8 cellular contexts compared by ENCODE assay signal in genomic region chr14:77140937-77141591, GRCh38. TPM values are rescaled to one million over a fixed set of nuclear protein-coding genes. Genes with fewer than 3 reads are reported as not detected.
DNase-seq lines count a peak whose midpoint lies in the region; ATAC-seq and TF ChIP-seq lines count a peak whose summit lies in the region.

No MANE protein-coding gene starts in this region.

- CTCF ChIA-PET in activated naive CD4-positive, alpha-beta T cell treated with anti-CD3 and anti-CD28 coated beads, Interleukin-2, amount 10 ng/mL, durations not matched to agents 7 days and 5 days (lab: Charles Lee), result interaction anchor here (3.0 to 4.2 kb wide), 2 partner anchors 11 to 174 kb away, joined by 17 to 24 read pairs; no protein-coding TSS in a partner anchor

- TF ChIP-seq POLR2A in stomach (IDR thresholded peaks at IDR 0.05), result no peak

- H3K4me1 ChIP-seq in BLaER1 treated with 17β-estradiol and CSF1 and Interleukin-3, amounts not matched to agents 10 nM and 100 nM, result peaks cover 17 to 27% (median 25%) of the 10 kb centered on the region in 10 experiments
- peaks cover 50% of the 10 kb centered on the region for H3K4me1 ChIP-seq in HUES48 (ENCODE audit: control insufficient read depth, insufficient read depth, low read length)
- peaks cover 23 to 31% (median 26%) of the 10 kb centered on the region in 4 donors for H3K4me1 ChIP-seq in stomach

- no peak overlapping the region for H3K27ac ChIP-seq in BLaER1 treated with 17β-estradiol and CSF1 and Interleukin-3, amounts not matched to agents 10 nM and 100 nM
- H3K27ac ChIP-seq in HUES48 (ENCODE audit: low read depth, low read length) (no peak overlapping the region), stomach (no peak overlapping the region)

- no peaks in the 10 kb centered on the region for H3K9me3 Mint-ChIP-seq in activated naive CD8-positive, alpha-beta T cell treated with anti-CD3 and anti-CD28 coated beads, Interleukin-2, amount 50 U/mL, for 24 hours
- H3K9me3 Mint-ChIP-seq in activated naive CD4-positive, alpha-beta T cell treated with anti-CD3 and anti-CD28 coated beads, Interleukin-2, amount 10 ng/mL, durations not matched to agents 7 days and 5 days, result no peaks in the 10 kb centered on the region

- peak; percentile 32 for DNase-seq in activated naive CD8-positive, alpha-beta T cell treated with anti-CD3 and anti-CD28 coated beads, Interleukin-2, amount 50 U/mL, for 24 hours
- DNase-seq in stomach, result no peak
- no peak for DNase-seq in DMS153 treated with DMSO at 0.1 percent for 48 hours (lab: John Stamatoyannopoulos, UW; ENCODE audit: unreplicated experiment)
- no peak for DNase-seq in activated naive CD4-positive, alpha-beta T cell treated with anti-CD3 and anti-CD28 coated beads, Interleukin-2, amount 10 ng/mL, durations not matched to agents 7 days and 5 days

- no peak overlapping the region for H3K4me3 Mint-ChIP-seq in activated naive CD8-positive, alpha-beta T cell treated with anti-CD3 and anti-CD28 coated beads, Interleukin-2, amount 50 U/mL, for 24 hours
- no peak overlapping the region for H3K4me3 Mint-ChIP-seq in activated naive CD4-positive, alpha-beta T cell treated with anti-CD3 and anti-CD28 coated beads, Interleukin-2, amount 10 ng/mL, durations not matched to agents 7 days and 5 days

- TF ChIP-seq EP300 in stomach (IDR thresholded peaks at IDR 0.05), result no peak

- H3K27me3 ChIP-seq in BLaER1 treated with 17β-estradiol and CSF1 and Interleukin-3, amounts not matched to agents 10 nM and 100 nM, result peaks cover 85 to 98% (median 91%) of the 10 kb centered on the region in 11 experiments
- H3K27me3 ChIP-seq in HUES48 (ENCODE audit: control insufficient read depth, insufficient read depth, low read length), result peaks cover 18% of the 10 kb centered on the region
- peaks cover 18 to 100% (median 82%) of the 10 kb centered on the region in 3 donors for H3K27me3 ChIP-seq in stomach

- peak overlapping the region; percentile 54 to 70 (median 64) for H3K4me3 ChIP-seq in BLaER1 treated with 17β-estradiol and CSF1 and Interleukin-3, amounts not matched to agents 10 nM and 100 nM
- H3K4me3 ChIP-seq in HUES48 (ENCODE audit: low read depth, low read length) (peak overlapping the region; percentile 72), iPS-18c (ENCODE audit: insufficient read depth, low read depth, low read length) (peak overlapping the region; percentile 77), stomach (peak overlapping the region; percentile 36 to 51 (median 43))

- H3K36me3 Mint-ChIP-seq in activated naive CD8-positive, alpha-beta T cell treated with anti-CD3 and anti-CD28 coated beads, Interleukin-2, amount 50 U/mL, for 24 hours (ENCODE audit: low read depth), result no peaks in the 10 kb centered on the region
- H3K36me3 Mint-ChIP-seq in activated naive CD4-positive, alpha-beta T cell treated with anti-CD3 and anti-CD28 coated beads, Interleukin-2, amount 10 ng/mL, durations not matched to agents 7 days and 5 days, result no peaks in the 10 kb centered on the region

- intact Hi-C loops in stomach (cut with DNase I; ENCODE audit: low total_unique reads), result no loop called here

- peaks cover 18% of the 10 kb centered on the region for H3K4me1 Mint-ChIP-seq in activated naive CD8-positive, alpha-beta T cell treated with anti-CD3 and anti-CD28 coated beads, Interleukin-2, amount 50 U/mL, for 24 hours
- H3K4me1 Mint-ChIP-seq in activated naive CD4-positive, alpha-beta T cell treated with anti-CD3 and anti-CD28 coated beads, Interleukin-2, amount 10 ng/mL, durations not matched to agents 7 days and 5 days, result peaks cover 16% of the 10 kb centered on the region

- peak; percentile 47 for ATAC-seq in activated naive CD8-positive, alpha-beta T cell treated with anti-CD3 and anti-CD28 coated beads, Interleukin-2, amount 50 U/mL, for 24 hours
- no peak for ATAC-seq in GM18873 (IDR thresholded peaks at IDR 0.05; ENCODE audit: low FRiP score, unreplicated experiment)

- H4K20me1 ChIP-seq in BLaER1 treated with 17β-estradiol and CSF1 and Interleukin-3, amounts not matched to agents 10 nM and 100 nM, result peaks cover 0 to 43% (median 27%) of the 10 kb centered on the region in 11 experiments; a peak in 15 of 22 replicates

- no peaks in the 10 kb centered on the region for H3K9me3 ChIP-seq in BLaER1 treated with 17β-estradiol and CSF1 and Interleukin-3, amounts not matched to agents 10 nM and 100 nM (replicated peaks in 1 of 11)
- H3K9me3 ChIP-seq in HUES48 (ENCODE audit: control insufficient read depth, insufficient read depth, low read length) (no peaks in the 10 kb centered on the region), iPS-18c (ENCODE audit: control insufficient read depth, insufficient read depth, low read length) (no peaks in the 10 kb centered on the region), stomach (no peaks in the 10 kb centered on the region)

- TF ChIP-seq CTCF in stomach (IDR thresholded peaks at IDR 0.05), result peak in 2 of 7 experiments; percentile 5 to 12

- 0 to 3% (median 1%) methylated on average over 1 to 73 of the region's 73 CpGs for WGBS in stomach, 5 donors

- no peak overlapping the region for H3K27ac Mint-ChIP-seq in activated naive CD8-positive, alpha-beta T cell treated with anti-CD3 and anti-CD28 coated beads, Interleukin-2, amount 50 U/mL, for 24 hours
- H3K27ac Mint-ChIP-seq in activated naive CD4-positive, alpha-beta T cell treated with anti-CD3 and anti-CD28 coated beads, Interleukin-2, amount 10 ng/mL, durations not matched to agents 7 days and 5 days, result no peak overlapping the region

- peak overlapping the region in 9 of 11 experiments; percentile 37 to 72 (median 52); a peak in 15 of 22 replicates for H3K9ac ChIP-seq in BLaER1 treated with 17β-estradiol and CSF1 and Interleukin-3, amounts not matched to agents 10 nM and 100 nM
- H3K9ac ChIP-seq in HUES48 (ENCODE audit: low read depth, low read length), result 0 out of 2 replicates have a peak overlapping the region, but pooled peaks have one; percentile 24

- peak overlapping the region; percentile 89 to 99 (median 98) for H3K4me2 ChIP-seq in BLaER1 treated with 17β-estradiol and CSF1 and Interleukin-3, amounts not matched to agents 10 nM and 100 nM

- peaks cover 72% of the 10 kb centered on the region for H3K27me3 Mint-ChIP-seq in activated naive CD8-positive, alpha-beta T cell treated with anti-CD3 and anti-CD28 coated beads, Interleukin-2, amount 50 U/mL, for 24 hours
- H3K27me3 Mint-ChIP-seq in activated naive CD4-positive, alpha-beta T cell treated with anti-CD3 and anti-CD28 coated beads, Interleukin-2, amount 10 ng/mL, durations not matched to agents 7 days and 5 days, result peaks cover 94% of the 10 kb centered on the region

- H3K36me3 ChIP-seq in BLaER1 treated with 17β-estradiol and CSF1 and Interleukin-3, amounts not matched to agents 10 nM and 100 nM, result no peaks in the 10 kb centered on the region
- H3K36me3 ChIP-seq in HUES48 (ENCODE audit: control insufficient read depth, insufficient read depth, low read length), result peaks cover 27% of the 10 kb centered on the region
- no peaks in the 10 kb centered on the region for H3K36me3 ChIP-seq in stomach

RNA-seq across cellular contexts. Expression of gene ZDHHC22, which starts 0.5 kb away (rescaled TPM):
- under 1 TPM in 1 of 5 donors, not detected in 4; 0.18 TPM for total RNA-seq in stomach
- under 1 TPM in 1 of 3 donors, not detected in 2; 0.08 TPM for polyA plus RNA-seq in stomach

RNA-seq across cellular contexts. Expression of gene TMEM63C, which starts 40.5 kb away (rescaled TPM):
- total RNA-seq in stomach, result 1 to 10 TPM in 2 of 5 donors, under 1 TPM in 2, not detected in 1; 0.14 to 8.8 (median 2.7) TPM
- polyA plus RNA-seq in stomach, result 1 to 10 TPM in 1 of 3 donors, under 1 TPM in 1, not detected in 1; 0.31 to 2.1 TPM

RNA-seq across cellular contexts. Expression of gene CIPC, which starts 43.0 kb away (rescaled TPM):
- total RNA-seq in stomach, result 10 to 100 TPM; 12.7 to 81.1 (median 32.2) TPM
- 10 to 100 TPM in 1 of 3 donors, 1 to 10 TPM in 2; 6.0 to 10.6 (median 6.1) TPM for polyA plus RNA-seq in stomach
